8 cellular contexts compared by ENCODE assay signal in the genomic region with DNA sequence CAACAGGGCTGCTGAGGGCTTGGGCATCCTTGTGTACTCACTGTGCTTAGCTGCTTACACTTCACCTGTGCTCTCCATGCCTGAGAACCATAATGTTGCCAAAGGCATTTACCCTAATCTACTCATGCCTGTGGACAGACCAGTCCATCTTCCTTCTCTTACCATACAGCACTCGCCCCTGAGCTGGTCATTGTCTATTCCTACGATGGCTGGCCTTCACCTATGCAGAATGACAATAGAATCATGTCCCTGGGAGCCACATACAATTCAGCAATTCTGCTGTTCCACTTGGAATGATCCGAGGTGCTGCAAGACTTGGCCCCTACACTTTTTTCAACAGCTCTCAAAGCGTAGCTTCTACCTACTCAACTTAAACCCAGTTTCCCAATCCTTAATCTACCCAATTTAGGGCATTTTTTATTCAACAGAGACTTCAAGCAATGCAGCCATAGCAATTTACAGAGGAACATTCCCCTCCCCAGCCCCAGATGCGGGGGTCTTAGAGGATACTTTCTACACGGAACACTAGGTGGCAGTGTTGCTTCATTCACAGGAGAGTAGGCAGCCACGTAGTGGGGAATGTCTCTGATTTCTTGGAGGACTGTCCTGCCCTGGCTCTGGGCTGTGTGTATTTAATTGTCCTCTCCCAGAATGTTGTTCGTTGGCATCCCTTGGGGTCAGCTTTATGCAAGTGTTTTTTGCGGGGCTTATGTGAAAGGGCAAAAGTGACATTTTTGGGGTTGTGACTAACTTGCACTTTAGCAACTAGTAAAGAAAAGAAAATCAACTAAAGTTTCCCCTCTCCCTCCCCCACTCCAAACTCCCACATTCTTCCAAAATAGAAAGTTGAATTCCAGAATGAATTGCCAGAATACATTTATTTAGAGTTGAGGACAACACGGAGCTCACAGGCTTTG.
DNase-seq lines count a peak whose midpoint lies in the region; ATAC-seq and TF ChIP-seq lines count a peak whose summit lies in the region.

No MANE protein-coding gene starts in this region.

- peaks cover 0 to 8% (median 0%) of the 10 kb centered on the region in 3 donors for H3K27me3 ChIP-seq in psoas muscle (ENCODE audit: insufficient read depth in 3 of 3, low read length in 2 of 3)

- POLR2A ChIA-PET in activated CD4-positive, alpha-beta memory T cell treated with anti-CD3 and anti-CD28 coated beads, Interleukin-2, amount 10 ng/mL, durations not matched to agents 7 days and 5 days (lab: Charles Lee): no interaction called here

- ATAC-seq in HG02852 (IDR thresholded peaks at IDR 0.05; ENCODE audit: unreplicated experiment) (peak; percentile 78), psoas muscle (peak; percentile 89 to 95 (median 94))

- H3K27ac ChIP-seq in psoas muscle: no peak overlapping the region

- H3K9me3 Mint-ChIP-seq in activated CD4-positive, alpha-beta memory T cell treated with anti-CD3 and anti-CD28 coated beads, Interleukin-2, amount 10 ng/mL, durations not matched to agents 7 days and 5 days: no peaks in the 10 kb centered on the region

- DNase-seq in AG09319 (ENCODE audit: extremely low read depth, low read depth): peak; percentile 32
- DNase-seq in NCI-H2107 treated with DMSO at 0.1 percent for 48 hours (lab: John Stamatoyannopoulos, UW; ENCODE audit: unreplicated experiment): peak; percentile 41
- peak; percentile 18 for DNase-seq in activated CD4-positive, alpha-beta memory T cell treated with anti-CD3 and anti-CD28 coated beads, Interleukin-2, amount 10 ng/mL, durations not matched to agents 7 days and 5 days
- DNase-seq in glomerular visceral epithelial cell (ENCODE audit: extremely low spot score): peak; percentile 29
- peak in 1 of 2 donors; percentile 27 for DNase-seq in psoas muscle
- DNase-seq in effector CD4-positive, alpha-beta T cell: no peak

- no peaks in the 10 kb centered on the region for H3K36me3 ChIP-seq in psoas muscle (ENCODE audit: insufficient read depth in 1 of 2, low read depth in 1 of 2)

- no peak overlapping the region for H3K4me3 Mint-ChIP-seq in activated CD4-positive, alpha-beta memory T cell treated with anti-CD3 and anti-CD28 coated beads, Interleukin-2, amount 10 ng/mL, durations not matched to agents 7 days and 5 days

- H3K36me3 Mint-ChIP-seq in activated CD4-positive, alpha-beta memory T cell treated with anti-CD3 and anti-CD28 coated beads, Interleukin-2, amount 10 ng/mL, durations not matched to agents 7 days and 5 days (ENCODE audit: low read depth): no peaks in the 10 kb centered on the region

- 17 to 20% (median 19%) methylated on average over 10 of the region's 10 CpGs for WGBS in psoas muscle, 3 donors

- peak; percentile 89 for TF ChIP-seq CTCF in AG09319 (IDR thresholded peaks at IDR 0.05; ENCODE audit: low read depth, low read length)
- TF ChIP-seq CTCF in GM12872 (IDR thresholded peaks at IDR 0.05; ENCODE audit: insufficient read depth, low read depth, low read length): peak; percentile 87
- TF ChIP-seq CTCF in psoas muscle (IDR thresholded peaks at IDR 0.05): peak; percentile 93

- no peaks in the 10 kb centered on the region for H3K4me1 Mint-ChIP-seq in activated CD4-positive, alpha-beta memory T cell treated with anti-CD3 and anti-CD28 coated beads, Interleukin-2, amount 10 ng/mL, durations not matched to agents 7 days and 5 days

- no peaks in the 10 kb centered on the region for H3K9me3 ChIP-seq in psoas muscle

- intact Hi-C loops in psoas muscle (cut with DNase I): loop anchor here (1.0 to 10.0 kb wide), 7 partner anchors 133 to 321 kb away; no protein-coding TSS in a partner anchor

- H3K27ac Mint-ChIP-seq in activated CD4-positive, alpha-beta memory T cell treated with anti-CD3 and anti-CD28 coated beads, Interleukin-2, amount 10 ng/mL, durations not matched to agents 7 days and 5 days: no peak overlapping the region

- CTCF ChIA-PET in activated CD4-positive, alpha-beta memory T cell treated with anti-CD3 and anti-CD28 coated beads, Interleukin-2, amount 10 ng/mL, durations not matched to agents 7 days and 5 days (lab: Charles Lee): interaction anchor here (0.8 to 2.5 kb wide), 3 partner anchors 12 to 1388 kb away, joined by 3 to 13 read pairs (median 3); no protein-coding TSS in a partner anchor

- no peaks in the 10 kb centered on the region for H3K4me1 ChIP-seq in psoas muscle

- H3K4me3 ChIP-seq in psoas muscle: no peak overlapping the region

- H3K27me3 Mint-ChIP-seq in activated CD4-positive, alpha-beta memory T cell treated with anti-CD3 and anti-CD28 coated beads, Interleukin-2, amount 10 ng/mL, durations not matched to agents 7 days and 5 days: no peaks in the 10 kb centered on the region
